ENCODE assay signal across 1 cellular context in the genomic region with DNA sequence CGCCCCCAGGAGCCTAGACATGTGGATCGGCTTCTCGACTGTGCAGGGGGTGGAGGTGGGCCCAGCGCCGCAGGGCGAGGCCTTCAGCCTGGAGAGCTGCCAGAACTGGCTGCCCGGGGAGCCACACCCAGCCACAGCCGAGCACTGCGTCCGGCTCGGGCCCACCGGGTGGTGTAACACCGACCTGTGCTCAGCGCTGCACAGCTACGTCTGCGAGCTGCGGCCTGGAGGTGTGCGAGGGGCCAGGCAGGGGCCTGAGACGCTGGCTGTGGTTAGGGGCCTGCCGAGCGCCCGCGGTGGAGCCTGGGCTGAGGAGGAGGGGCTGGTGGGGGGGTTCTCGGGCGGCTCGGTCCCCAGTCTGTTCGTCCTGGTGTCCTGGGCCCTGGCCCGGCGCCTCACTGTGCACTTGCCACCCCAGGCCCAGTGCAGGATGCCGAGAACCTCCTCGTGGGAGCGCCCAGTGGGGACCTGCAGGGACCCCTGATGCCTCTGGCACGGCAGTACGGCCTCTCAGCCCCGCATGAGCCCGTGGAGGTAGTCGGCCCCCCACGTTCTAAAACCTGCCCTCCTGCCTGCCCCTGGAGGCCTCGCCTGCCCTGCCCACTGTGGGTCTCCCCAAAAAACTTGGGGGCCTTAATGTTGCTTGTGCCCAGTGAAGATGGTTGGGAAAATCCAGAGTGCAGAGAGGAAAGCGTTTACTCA. TPM values are rescaled to one million over a fixed set of nuclear protein-coding genes. Genes with fewer than 3 reads are reported as not detected.
"Had no signal": no experiment of that assay in that cellular context is flagged by ENCODE, and none has a peak within 500 bp of the region (broad histone marks: within the 10 kb centered on the region; RNA-seq: fewer than 3 reads in every experiment).

No MANE protein-coding gene starts in this region.

RNA-seq across cellular contexts. Expression of a gene that starts 20.2 kb away (rescaled TPM):
- total RNA-seq: osteoblast had no signal
